In the genomic region with DNA sequence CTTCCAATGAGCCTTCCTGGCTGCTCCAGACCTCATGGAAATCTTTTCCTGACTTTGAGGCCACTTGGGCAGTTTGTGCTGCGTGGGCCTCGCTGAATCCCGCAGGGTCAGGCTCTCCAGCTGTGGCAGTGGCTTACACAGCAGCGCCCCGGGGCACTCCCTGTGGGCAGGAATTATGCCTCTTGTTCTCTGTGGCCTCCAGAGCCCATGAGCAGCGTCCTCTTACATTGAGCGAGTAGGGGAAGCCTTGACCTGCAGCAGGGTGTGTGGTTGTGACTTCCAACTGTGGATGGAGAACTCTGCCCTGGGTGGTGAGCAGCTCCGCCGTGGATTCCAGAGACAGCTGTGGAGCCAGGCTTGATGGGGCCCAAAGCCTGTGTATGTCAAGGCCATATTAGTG, we compare ENCODE assay signal across 28 cellular contexts.
"Had no signal": no experiment of that assay in that cellular context is flagged by ENCODE, and none has a peak within 500 bp of the region (broad histone marks: within the 10 kb centered on the region; RNA-seq: fewer than 3 reads in every experiment).

No MANE protein-coding gene starts in this region.

- H3K36me3 ChIP-seq: adrenal gland, brain microvascular endothelial cell, esophagus muscularis mucosa, heart right ventricle, left lung, right atrium auricular region, spleen, tibial nerve had no signal

- DNase-seq: activated CD4-positive, alpha-beta T cell treated with anti-CD3 and anti-CD28 coated beads for 4 hours; activated CD4-positive, alpha-beta T cell treated with anti-CD3 and anti-CD28 coated beads, Interleukin-2, amount 50 U/mL, for 4 hours; activated CD8-positive, alpha-beta memory T cell treated with anti-CD3 and anti-CD28 coated beads for 24 hours; activated effector memory CD4-positive, alpha-beta T cell treated with Interleukin-2 at 50 U/mL for 16 hours; activated naive CD4-positive, alpha-beta T cell treated with anti-CD3 and anti-CD28 coated beads for 36 hours; activated naive CD8-positive, alpha-beta T cell treated with anti-CD3 and anti-CD28 coated beads for 36 hours; adrenal gland; brain microvascular endothelial cell; caudate nucleus; endodermal cell; foreskin keratinocyte; heart right ventricle; mucosa of descending colon; naive B cell; nucleus accumbens; spleen; stimulated activated naive CD8-positive, alpha-beta T cell treated with anti-CD3 and anti-CD28 coated beads, Interleukin-15, amount 100 ng/mL, for 72 hours; substantia nigra; SW 1271; T-helper 9 cell had no signal

- FAIRE-seq: islet of Langerhans, TTC549 had no signal

- H3K27me3 ChIP-seq: adrenal gland, brain microvascular endothelial cell, esophagus muscularis mucosa, foreskin keratinocyte, heart right ventricle, right atrium auricular region, tibial nerve had no signal

- H3K9me3 ChIP-seq: adrenal gland, esophagus muscularis mucosa, heart right ventricle, left lung, mucosa of descending colon, right atrium auricular region, spleen, tibial nerve had no signal

- H3K4me3 ChIP-seq: adrenal gland, esophagus muscularis mucosa, heart right ventricle, left lung, lung, mucosa of descending colon, right atrium auricular region, spleen, tibial nerve had no signal

- ATAC-seq: foreskin keratinocyte; heart right ventricle; left lung; mucosa of descending colon; stimulated activated naive CD8-positive, alpha-beta T cell treated with anti-CD3 and anti-CD28 coated beads, Interleukin-15, amount 100 ng/mL, for 72 hours had no signal

- H3K27ac ChIP-seq: foreskin keratinocyte, left lung, VCaP had no signal
